ENCODE assay signal across 9 cellular contexts in genomic region chr15:92655178-92655995, GRCh38. TPM values are rescaled to one million over a fixed set of nuclear protein-coding genes. Genes with fewer than 3 reads are reported as not detected.
A peak's percentile ranks its signal among the peaks of the same experiment; 100 is the strongest.
DNase-seq lines count a peak whose midpoint lies in the region; ATAC-seq, FAIRE-seq and TF ChIP-seq lines count a peak whose summit lies in the region.
"Had no signal": no experiment of that assay in that cellular context is flagged by ENCODE, and none has a peak within 500 bp of the region (broad histone marks: within the 10 kb centered on the region; RNA-seq: fewer than 3 reads in every experiment).

Gene FAM174B, minus strand, starts transcription at chr15:92655775.

- DNase-seq in NCI-H1417 (lab: John Stamatoyannopoulos, UW) (peak; percentile 78 to 93 (median 85)), NCI-H1417 treated with DMSO at 0.1 percent for 48 hours (lab: John Stamatoyannopoulos, UW) (no peak), SJCRH30 (peak; percentile 50 to 54), cardiac fibroblast (ENCODE audit: low read depth in 2 of 2) (peak in 1 of 2 donors; percentile 39), left lung (peak; percentile 47 to 87), RCC 7860 (ENCODE audit: low spot score) (no peak)
- DNase-seq in stimulated activated CD4-positive, alpha-beta T cell treated with anti-CD3 and anti-CD28 coated beads, Interleukin-4, amount 100 ng/mL, for 24 hours: peak; percentile 18
- DNase-seq: DND-41 had no signal

- H3K27ac ChIP-seq in SJCRH30 (no peak within 1 kb of the TSS; the same call in 1 of the 2 replicates), left lung (peak within 1 kb of the TSS; percentile 57 to 65)

- no peak for FAIRE-seq in RCC 7860 (lab: Jason Lieb, UNC)

- TF ChIP-seq CTCF in cardiac fibroblast (IDR thresholded peaks at IDR 0.05; ENCODE audit: low read depth, low read length) (no peak), left lung (IDR thresholded peaks at IDR 0.05) (no peak)

- H3K4me3 ChIP-seq in SJCRH30 (peak within 1 kb of the TSS; percentile 57), cardiac fibroblast (replicated peaks in 1 of 2; ENCODE audit: low read depth in 2 of 2, low read length in 2 of 2) (peak within 1 kb of the TSS; percentile 29 to 42), left lung (peak within 1 kb of the TSS; percentile 47 to 51)

- H3K27me3 ChIP-seq in SJCRH30 (no peaks in the 10 kb centered on the region), left lung (peaks cover 0 to 39% of the 10 kb centered on the region in 2 donors)

- ATAC-seq in HG02759 (IDR thresholded peaks at IDR 0.05; ENCODE audit: unreplicated experiment): peak; percentile 70
- peak; percentile 73 for ATAC-seq in left lung

- peaks cover 8% of the 10 kb centered on the region; the same call in 1 of the 2 replicates for H3K9me3 ChIP-seq in SJCRH30 (replicated peaks)
- H3K9me3 ChIP-seq in left lung: no peaks in the 10 kb centered on the region

- H3K36me3 ChIP-seq in SJCRH30: no peaks in the 10 kb centered on the region
- no peaks in the 10 kb centered on the region for H3K36me3 ChIP-seq in left lung

- H3K4me1 ChIP-seq in SJCRH30: peaks cover 25% of the 10 kb centered on the region
- H3K4me1 ChIP-seq in left lung: peaks cover 0 to 20% of the 10 kb centered on the region in 2 donors

- intact Hi-C loops in left lung (cut with DNase I): no loop called here

RNA-seq across cellular contexts. Expression of gene FAM174B, which starts in this region (rescaled TPM):
- total RNA-seq in SJCRH30 (2014; rRNA removed; shearing (Covaris generic)): 8.3 and 10.9 TPM in 2 replicates
- 10 to 100 TPM; 42.8 to 66.3 TPM for total RNA-seq in left lung

Comparison
In these comparisons a context has a peak if more than half of its experiments do, and no peak if none do; other contexts are left out.
1. DNase-seq: peak in NCI-H1417 (3 of 3), SJCRH30 (2 of 2), left lung (2 of 2) and stimulated activated CD4-positive, alpha-beta T cell treated with anti-CD3 and anti-CD28 coated beads, Interleukin-4, amount 100 ng/mL, for 24 hours (single experiment); none in NCI-H1417 treated with DMSO at 0.1 percent for 48 hours (single experiment) and RCC 7860 (single experiment).
2. Peak in every context shown above with its lines, with median percentiles within 50 percentile points of each other: H3K4me3 ChIP-seq.